Comparison of ENCODE assay signal across 31 cellular contexts in genomic region chr3:27797773-27798172, GRCh38.
"Had no signal": no experiment of that assay in that cellular context is flagged by ENCODE, and none has a peak within 500 bp of the region (broad histone marks: within the 10 kb centered on the region; RNA-seq: fewer than 3 reads in every experiment).

No MANE protein-coding gene starts in this region.

- H3K4me3 Mint-ChIP-seq: natural killer cell; nephron; neural progenitor cell; stimulated activated memory B cell treated with anti-CD40 and anti-IgM and Interleukin-4, amounts not matched to agents 10 μg/mL and 1 μg/mL and 100 μg/mL, for 72 hours; stimulated activated naive CD8-positive, alpha-beta T cell treated with anti-CD3 and anti-CD28 coated beads, Interleukin-15, amount 100 ng/mL, for 72 hours; type B pancreatic cell had no signal

- H3K4me3 ChIP-seq: neural progenitor cell, ovary, psoas muscle, skin epidermis, smooth muscle cell, spleen, suprapubic skin, testis, tibial artery, transverse colon, upper lobe of right lung, uterus had no signal

- H3K4me2 ChIP-seq: neural progenitor cell, smooth muscle cell had no signal

- H3K27ac Mint-ChIP-seq: natural killer cell; nephron; neural progenitor cell; progenitor cell of endocrine pancreas; stimulated activated memory B cell treated with anti-CD40 and anti-IgM and Interleukin-4, amounts not matched to agents 10 μg/mL and 1 μg/mL and 100 μg/mL, for 72 hours; stimulated activated naive CD8-positive, alpha-beta T cell treated with anti-CD3 and anti-CD28 coated beads, Interleukin-15, amount 100 ng/mL, for 72 hours; type B pancreatic cell had no signal

- H3K4me1 ChIP-seq: neural progenitor cell, parathyroid adenoma, psoas muscle, spleen, suprapubic skin, testis, tibial artery, transverse colon, upper lobe of right lung, uterus had no signal

- H3K27me3 Mint-ChIP-seq: progenitor cell of endocrine pancreas; stimulated activated memory B cell treated with anti-CD40 and anti-IgM and Interleukin-4, amounts not matched to agents 10 μg/mL and 1 μg/mL and 100 μg/mL, for 72 hours; stimulated activated naive CD8-positive, alpha-beta T cell treated with anti-CD3 and anti-CD28 coated beads, Interleukin-15, amount 100 ng/mL, for 72 hours had no signal

- H3K79me2 ChIP-seq: parathyroid adenoma had no signal

- H3K4me1 Mint-ChIP-seq: natural killer cell; nephron; stimulated activated memory B cell treated with anti-CD40 and anti-IgM and Interleukin-4, amounts not matched to agents 10 μg/mL and 1 μg/mL and 100 μg/mL, for 72 hours had no signal

- DNase-seq: natural killer cell; occipital lobe; ovary; posterior cingulate gyrus; psoas muscle; right cardiac atrium; spleen; stimulated activated CD4-positive, alpha-beta T cell treated with anti-CD3 and anti-CD28 coated beads, Interleukin-12 subunit alpha, Interleukin-12 subunit beta, amount 100 ng/mL, for 4 hours; stimulated activated CD4-positive, alpha-beta T cell treated with anti-CD3 and anti-CD28 coated beads, Interleukin-1b, Interleukin-23, amount 100 ng/mL, for 48 hours; stimulated activated CD4-positive, alpha-beta T cell treated with anti-CD3 and anti-CD28 coated beads, Interleukin-4, amount 100 ng/mL, for 1 hour; stimulated activated CD4-positive, alpha-beta T cell treated with anti-CD3 and anti-CD28 coated beads, Interleukin-4, amount 100 ng/mL, for 4 hours; stimulated activated CD8-positive, alpha-beta memory T cell treated with anti-CD3 and anti-CD28 coated beads, Interleukin-4, amount 100 ng/mL, for 48 hours; stimulated activated naive CD4-positive, alpha-beta T cell; stimulated activated naive CD8-positive, alpha-beta T cell treated with anti-CD3 and anti-CD28 coated beads, Interleukin-15, amount 100 ng/mL, for 72 hours; stimulated activated naive CD8-positive, alpha-beta T cell treated with anti-CD3 and anti-CD28 coated beads, Interleukin-15, Interleukin-2, amounts not matched to agents 100 U/mL and 50 U/mL, for 24 hours; substantia nigra; testis; tibial artery; transverse colon; upper lobe of right lung; uterus had no signal

- H2AFZ ChIP-seq: neural progenitor cell, parathyroid adenoma had no signal

- H3K36me3 ChIP-seq: neural progenitor cell, ovary, spleen, suprapubic skin, tibial artery, transverse colon, upper lobe of right lung, uterus had no signal

- H3K27me3 ChIP-seq: neural progenitor cell, ovary, spleen, suprapubic skin, testis, tibial artery, transverse colon, upper lobe of right lung, uterus had no signal

- H3K27ac ChIP-seq: neural progenitor cell, ovary, parathyroid adenoma, psoas muscle, skin epidermis, spleen, suprapubic skin, testis, tibial artery, transverse colon, upper lobe of right lung, uterus had no signal

- ATAC-seq: natural killer cell; psoas muscle; right cardiac atrium; sciatic nerve; stimulated activated memory B cell treated with anti-CD40 and anti-IgM and Interleukin-4, amounts not matched to agents 10 μg/mL and 1 μg/mL and 100 μg/mL, for 72 hours; stimulated activated naive CD8-positive, alpha-beta T cell treated with anti-CD3 and anti-CD28 coated beads, Interleukin-15, amount 100 ng/mL, for 72 hours; stimulated activated naive CD8-positive, alpha-beta T cell treated with anti-CD3 and anti-CD28 coated beads, Interleukin-15, Interleukin-2, amounts not matched to agents 100 U/mL and 50 U/mL, for 24 hours; upper lobe of right lung had no signal

- H3K9me3 Mint-ChIP-seq: natural killer cell; nephron; neural progenitor cell; stimulated activated memory B cell treated with anti-CD40 and anti-IgM and Interleukin-4, amounts not matched to agents 10 μg/mL and 1 μg/mL and 100 μg/mL, for 72 hours; type B pancreatic cell had no signal

- H3K36me3 Mint-ChIP-seq: natural killer cell; neural progenitor cell; stimulated activated memory B cell treated with anti-CD40 and anti-IgM and Interleukin-4, amounts not matched to agents 10 μg/mL and 1 μg/mL and 100 μg/mL, for 72 hours; type B pancreatic cell had no signal

- H3K9ac ChIP-seq: neural progenitor cell, parathyroid adenoma had no signal
